In the genomic region with DNA sequence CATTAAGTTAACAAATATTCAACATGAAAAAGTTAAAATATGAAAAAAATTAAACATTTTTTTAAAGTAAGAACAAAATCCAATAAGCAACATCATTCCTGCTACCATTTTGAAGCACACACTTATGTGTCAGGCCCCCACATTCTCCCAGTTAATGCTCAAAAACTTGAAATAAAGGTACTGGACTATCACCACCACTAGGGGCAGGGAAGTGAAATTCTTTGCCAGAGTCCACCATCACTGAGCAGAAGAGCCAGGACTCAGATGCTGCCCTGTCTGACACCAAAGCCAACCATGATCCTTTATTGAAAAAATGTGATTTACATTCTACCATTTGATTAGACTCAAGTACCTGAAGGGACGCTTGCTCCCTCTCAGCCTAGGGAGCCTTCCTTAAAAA, we compare ENCODE assay signal across 8 cellular contexts. TPM values are rescaled to one million over a fixed set of nuclear protein-coding genes. Genes with fewer than 3 reads are reported as not detected.
DNase-seq lines count a peak whose midpoint lies in the region; ATAC-seq and TF ChIP-seq lines count a peak whose summit lies in the region.

No MANE protein-coding gene starts in this region.

- no peaks in the 10 kb centered on the region for H3K9me3 ChIP-seq in colonic mucosa

- H3K27ac Mint-ChIP-seq in memory B cell: no peak overlapping the region

- H3K4me3 ChIP-seq in colonic mucosa: no peak overlapping the region

- intact Hi-C loops in colonic mucosa (cut with DNase I): no loop called here

- no peaks in the 10 kb centered on the region for H3K36me3 Mint-ChIP-seq in memory B cell

- H3K27me3 ChIP-seq in colonic mucosa: no peaks in the 10 kb centered on the region

- ATAC-seq in memory B cell (ENCODE audit: low read depth) (peak; percentile 52), HG02798 (IDR thresholded peaks at IDR 0.05; ENCODE audit: poor library complexity, unreplicated experiment) (no peak)

- H3K9ac ChIP-seq in colonic mucosa (ENCODE audit: low read depth in 2 of 2, low read length in 2 of 2): no peak overlapping the region

- no peaks in the 10 kb centered on the region for H3K27me3 Mint-ChIP-seq in memory B cell

- H3K4me1 ChIP-seq in colonic mucosa: peaks cover 4% of the 10 kb centered on the region

- peak; percentile 11 for DNase-seq in NOMO-1 treated with DMSO at 0.1 percent for 48 hours (lab: John Stamatoyannopoulos, UW; ENCODE audit: unreplicated experiment)
- no peak for DNase-seq in NOMO-1 treated with dmso at 0.1 percent for 144 hours (lab: John Stamatoyannopoulos, UW; ENCODE audit: unreplicated experiment)
- DNase-seq in NCI-H460 (ENCODE audit: extremely low read depth, low read depth): peak; percentile 30
- no peak for DNase-seq in colonic mucosa
- DNase-seq in memory B cell (ENCODE audit: low spot score in 2 of 2): peak in 1 of 2 donors; percentile 5
- no peak for DNase-seq in activated naive CD4-positive, alpha-beta T cell treated with anti-CD3 and anti-CD28 coated beads, Interleukin-2, amount 50 U/mL, for 16 hours
- no peak for DNase-seq in effector CD8-positive, alpha-beta T cell (lab: John Stamatoyannopoulos, UW)

- H3K4me1 Mint-ChIP-seq in memory B cell: peaks cover 14% of the 10 kb centered on the region

- peak; percentile 42 for TF ChIP-seq CTCF in colonic mucosa (IDR thresholded peaks at IDR 0.05)

- no peaks in the 10 kb centered on the region for H3K36me3 ChIP-seq in colonic mucosa

- H3K4me3 Mint-ChIP-seq in memory B cell: no peak overlapping the region

- no peak overlapping the region for H3K27ac ChIP-seq in colonic mucosa

- H3K9me3 Mint-ChIP-seq in memory B cell: no peaks in the 10 kb centered on the region

RNA-seq across cellular contexts. Expression of a gene that starts 39.1 kb away (rescaled TPM):
- total RNA-seq in NCI-H460 (2014; rRNA removed; shearing (Covaris generic)): 16.2 and 18.9 TPM in 2 replicates
- 19.7 and 22.0 TPM in 2 replicates for polyA plus RNA-seq in NCI-H460 (2014; cell fraction: nucleus; rRNA removed)
- 10 to 100 TPM; 40.0 to 51.6 TPM for total RNA-seq in colonic mucosa

Comparison
In these comparisons a context has a peak if more than half of its experiments do, and no peak if none do; other contexts are left out.
1. DNase-seq: peak in NOMO-1 treated with DMSO at 0.1 percent for 48 hours (single experiment) and NCI-H460 (single experiment); none in NOMO-1 treated with dmso at 0.1 percent for 144 hours (single experiment), colonic mucosa (single experiment), activated naive CD4-positive, alpha-beta T cell treated with anti-CD3 and anti-CD28 coated beads, Interleukin-2, amount 50 U/mL, for 16 hours (single experiment) and effector CD8-positive, alpha-beta T cell (single experiment).